In the genomic region with DNA sequence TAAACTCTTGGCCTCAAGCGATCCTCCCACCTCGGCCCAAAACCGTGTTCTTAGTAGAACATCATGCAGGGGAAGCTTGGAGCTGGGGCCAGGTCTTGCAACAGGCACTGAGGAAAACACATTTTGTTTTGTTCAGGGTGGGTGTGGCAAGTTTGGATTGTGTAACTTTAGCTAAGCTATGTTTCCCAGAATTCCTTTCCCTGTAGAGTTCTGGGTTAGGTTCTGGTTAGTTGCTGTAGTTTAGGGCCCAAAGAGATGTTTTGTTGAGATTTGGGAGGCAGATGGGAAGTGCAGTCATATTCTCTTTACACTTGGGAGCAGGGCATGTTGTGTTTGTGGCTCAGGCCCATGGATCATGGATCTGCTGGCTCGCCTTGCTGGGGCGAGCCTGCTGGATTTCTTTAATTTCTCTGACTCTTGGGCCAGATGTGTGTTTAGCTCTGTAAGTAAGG, we compare ENCODE assay signal across 20 cellular contexts. TPM values are rescaled to one million over a fixed set of nuclear protein-coding genes. Genes with fewer than 3 reads are reported as not detected.
A peak's percentile ranks its signal among the peaks of the same experiment; 100 is the strongest.
DNase-seq lines count a peak whose midpoint lies in the region; ATAC-seq, FAIRE-seq and TF ChIP-seq lines count a peak whose summit lies in the region.
"Had no signal": no experiment of that assay in that cellular context is flagged by ENCODE, and none has a peak within 500 bp of the region (broad histone marks: within the 10 kb centered on the region; RNA-seq: fewer than 3 reads in every experiment).

No MANE protein-coding gene starts in this region.

- H3K4me3 ChIP-seq in bronchial epithelial cell (ENCODE audit: low read depth, low read length) (no peak overlapping the region), heart right ventricle (no peak overlapping the region), psoas muscle (no peak overlapping the region), uterus (no peak overlapping the region), esophagus squamous epithelium (no peak overlapping the region)
- H3K4me3 ChIP-seq: BLaER1 had no signal

- TF ChIP-seq POLR2A in uterus (IDR thresholded peaks at IDR 0.05) (no peak), esophagus squamous epithelium (IDR thresholded peaks at IDR 0.05) (no peak)

- DNase-seq in bronchial epithelial cell (ENCODE audit: low read depth) (peak; percentile 4), heart right ventricle (peak; percentile 44 to 60), psoas muscle (peak; percentile 73 to 87), uterus (peak; percentile 70 to 79), iPS-NIHi11 (ENCODE audit: low spot score) (no peak), NCI-H510A treated with DMSO at 0.1 percent for 48 hours (lab: John Stamatoyannopoulos, UW) (no peak), esophagus squamous epithelium (lab: John Stamatoyannopoulos, UW) (no peak)
- DNase-seq: effector memory CD4-positive, alpha-beta T cell; GDM1; NCI-H2029 treated with DMSO at 0.1 percent for 48 hours; NCI-H524 treated with DMSO at 0.1 percent for 48 hours; stimulated activated CD4-positive, alpha-beta T cell treated with anti-CD3 and anti-CD28 coated beads, Interleukin-1b, Interleukin-23, amount 100 ng/mL, for 48 hours had no signal

- no peak for FAIRE-seq in bronchial epithelial cell (lab: Jason Lieb, UNC)
- FAIRE-seq: GM12892 had no signal

- peak; percentile 70 to 91 (median 82) for ATAC-seq in heart right ventricle
- peak; percentile 39 to 81 (median 72) for ATAC-seq in psoas muscle
- ATAC-seq: activated CD4-positive, CD25-positive, alpha-beta regulatory T cell treated with anti-CD3 and anti-CD28 coated beads, Interleukin-2, amount 50 U/mL, for 24 hours; activated T-helper 17 cell treated with anti-CD3 and anti-CD28 coated beads, Interleukin-2, amount 50 U/mL, for 72 hours had no signal

- no peaks in the 10 kb centered on the region for H3K27me3 ChIP-seq in bronchial epithelial cell (ENCODE audit: control insufficient read depth, insufficient read depth, low read length)
- H3K27me3 ChIP-seq in heart right ventricle = no peaks in the 10 kb centered on the region
- H3K27me3 ChIP-seq in psoas muscle (ENCODE audit: insufficient read depth in 3 of 3, low read length in 2 of 3) = peaks cover 0 to 2% (median 0%) of the 10 kb centered on the region in 3 donors
- no peaks in the 10 kb centered on the region for H3K27me3 ChIP-seq in uterus
- H3K27me3 ChIP-seq in esophagus squamous epithelium = peaks cover 0 to 18% (median 0%) of the 10 kb centered on the region in 4 donors
- H3K27me3 ChIP-seq: BLaER1 had no signal

- H3K36me3 ChIP-seq in bronchial epithelial cell (ENCODE audit: control insufficient read depth, insufficient read depth, low read length) (no peaks in the 10 kb centered on the region), heart right ventricle (peaks cover 0 to 30% (median 12%) of the 10 kb centered on the region in 9 donors), psoas muscle (ENCODE audit: insufficient read depth in 1 of 2, low read depth in 1 of 2) (no peaks in the 10 kb centered on the region), uterus (no peaks in the 10 kb centered on the region), esophagus squamous epithelium (no peaks in the 10 kb centered on the region)
- H3K36me3 ChIP-seq: BLaER1 had no signal

- peaks cover 0 to 15% (median 0%) of the 10 kb centered on the region in 11 donors for H3K9me3 ChIP-seq in heart right ventricle
- no peaks in the 10 kb centered on the region for H3K9me3 ChIP-seq in psoas muscle
- H3K9me3 ChIP-seq in uterus = no peaks in the 10 kb centered on the region
- H3K9me3 ChIP-seq in esophagus squamous epithelium = no peaks in the 10 kb centered on the region

- TF ChIP-seq CTCF in bronchial epithelial cell (IDR thresholded peaks at IDR 0.05; ENCODE audit: insufficient read depth, low read length, severe bottlenecking) (no peak), heart right ventricle (IDR thresholded peaks at IDR 0.05) (no peak), psoas muscle (IDR thresholded peaks at IDR 0.05) (no peak), uterus (IDR thresholded peaks at IDR 0.05) (no peak), esophagus squamous epithelium (IDR thresholded peaks at IDR 0.05) (no peak)

- 67 to 76% methylated on average over 5 of the region's 5 CpGs for WGBS in heart right ventricle, 2 donors
- 52 to 75% (median 66%) methylated on average over 5 of the region's 5 CpGs for WGBS in psoas muscle, 3 donors
- 39 to 58% methylated on average over 5 of the region's 5 CpGs for WGBS in esophagus squamous epithelium, 2 donors

- intact Hi-C loops in heart right ventricle (cut with DNase I) = loop anchor here in 2 of 10 donors (5.0 to 10.0 kb wide), 2 partner anchors 99 to 117 kb away; a partner anchor contains a TSS
- intact Hi-C loops in psoas muscle (cut with DNase I) = no loop called here
- intact Hi-C loops in uterus (cut with DNase I; ENCODE audit: low total_unique reads) = no loop called here
- intact Hi-C loops in esophagus squamous epithelium (cut with DNase I) = no loop called here

- H3K4me1 ChIP-seq in heart right ventricle (peaks cover 0 to 6% (median 0%) of the 10 kb centered on the region in 9 donors), psoas muscle (no peaks in the 10 kb centered on the region), uterus (no peaks in the 10 kb centered on the region), esophagus squamous epithelium (peaks cover 0 to 14% (median 11%) of the 10 kb centered on the region in 3 donors)
- H3K4me1 ChIP-seq: BLaER1 had no signal

- H3K27ac ChIP-seq in heart right ventricle (peak overlapping the region in 9 of 10 donors; percentile 32 to 70 (median 57)), psoas muscle (no peak overlapping the region), uterus (peak overlapping the region; percentile 59 to 67), esophagus squamous epithelium (peak overlapping the region in 2 of 4 donors; percentile 63 to 66)
- H3K27ac ChIP-seq: BLaER1 had no signal

RNA-seq across cellular contexts. Expression of a gene that starts 24.0 kb away (rescaled TPM):
- total RNA-seq in bronchial epithelial cell (not detected in 2 replicates), heart right ventricle (10 to 100 TPM; 31.5 to 58.2 (median 49.3) TPM), psoas muscle (1 to 10 TPM in 2 of 4 donors, not detected in 2; 1.1 to 1.2 TPM), uterus (1 to 10 TPM in 1 of 4 donors, not detected in 3; 3.1 TPM), esophagus squamous epithelium (1 to 10 TPM in 2 of 4 donors, under 1 TPM in 1, not detected in 1; 0.97 to 6.7 (median 2.3) TPM)
- polyA plus RNA-seq in heart right ventricle (100 to 1,000 TPM in 1 of 2 donors, 10 to 100 TPM in 1; 44.5 to 133 TPM), psoas muscle (under 1 TPM; 0.43 to 0.53 (median 0.46) TPM)
- total RNA-seq: activated CD8-positive, alpha-beta memory T cell treated with anti-CD3 and anti-CD28 coated beads for 36 hours; activated T-helper 17 cell treated with anti-CD3 and anti-CD28 coated beads, Interleukin-2, amount 50 U/mL, for 72 hours; neural crest cell had no signal

RNA-seq across cellular contexts. Expression of a gene that starts 25.4 kb away (rescaled TPM):
- total RNA-seq in bronchial epithelial cell = not detected in 2 replicates
- total RNA-seq in heart right ventricle = 1 to 10 TPM in 1 of 10 donors, not detected in 9; 1.1 TPM
- polyA plus RNA-seq in heart right ventricle = not detected
- total RNA-seq in psoas muscle = not detected
- polyA plus RNA-seq in psoas muscle = not detected
- not detected for total RNA-seq in uterus
- under 1 TPM in 1 of 4 donors, not detected in 3; 0.19 TPM for total RNA-seq in esophagus squamous epithelium
- total RNA-seq: activated CD8-positive, alpha-beta memory T cell treated with anti-CD3 and anti-CD28 coated beads for 36 hours; activated T-helper 17 cell treated with anti-CD3 and anti-CD28 coated beads, Interleukin-2, amount 50 U/mL, for 72 hours; mesenteric fat pad; neural crest cell had no signal

RNA-seq across cellular contexts. Expression of a gene that starts 45.2 kb away (rescaled TPM):
- total RNA-seq in bronchial epithelial cell (not detected in 2 replicates), heart right ventricle (not detected), psoas muscle (not detected), uterus (under 1 TPM in 1 of 4 donors, not detected in 3; 0.07 TPM), esophagus squamous epithelium (under 1 TPM in 1 of 4 donors, not detected in 3; 0.48 TPM)
- polyA plus RNA-seq in heart right ventricle (not detected), psoas muscle (under 1 TPM in 1 of 3 donors, not detected in 2; 0.03 TPM)
- total RNA-seq: activated CD8-positive, alpha-beta memory T cell treated with anti-CD3 and anti-CD28 coated beads for 36 hours; activated T-helper 17 cell treated with anti-CD3 and anti-CD28 coated beads, Interleukin-2, amount 50 U/mL, for 72 hours; mesenteric fat pad; neural crest cell had no signal
- polyA plus RNA-seq: adipose tissue had no signal

Comparison
In these comparisons a context has a peak if more than half of its experiments do, and no peak if none do; other contexts are left out.
1. DNase-seq: peak in bronchial epithelial cell (single experiment), heart right ventricle (2 of 2), psoas muscle (2 of 2) and uterus (2 of 2); none in iPS-NIHi11 (single experiment), NCI-H510A treated with DMSO at 0.1 percent for 48 hours (single experiment) and esophagus squamous epithelium (single experiment).
2. RNA of a gene that starts 24.0 kb away (total RNA-seq): 31.5 to 58.2 TPM in heart right ventricle; 0.97 to 6.7 TPM in esophagus squamous epithelium, 1.1 to 1.2 TPM in psoas muscle, not detected in bronchial epithelial cell and 3.1 TPM in uterus; every median in the first group is over 4 times any median in the second.